Comparison of ENCODE assay signal across 1 cellular context in genomic region chr7:91993976-91994375, GRCh38.
TF ChIP-seq lines count a peak whose summit lies in the region.

No MANE protein-coding gene starts in this region.

TF ChIP-seq in GM23338, 12 proteins besides CTCF, POLR2A, EP300 and RAD21 (continued from another document):
- no peak for TF ChIP-seq ZNF462 (CRISPR knock-in tag; IDR thresholded peaks at IDR 0.05)
